21 cellular contexts compared by ENCODE assay signal in the genomic region with DNA sequence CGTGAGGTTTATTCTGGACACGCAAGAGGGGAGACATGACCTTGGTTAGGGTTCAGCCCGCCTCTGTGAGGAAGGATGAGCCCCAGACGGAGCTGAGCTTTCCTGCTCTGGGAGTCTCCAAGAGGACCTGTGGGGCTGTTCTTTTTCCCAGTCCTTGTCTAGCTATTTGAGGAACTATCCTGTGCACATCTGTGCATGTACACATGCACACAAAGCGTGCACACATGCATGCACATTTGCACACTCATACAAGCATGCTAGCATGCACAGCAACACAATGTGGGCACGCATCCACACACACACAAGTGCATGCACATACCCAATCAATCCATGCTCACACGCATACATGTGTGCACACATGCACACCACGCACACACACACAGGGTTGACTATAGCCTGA. TPM values are rescaled to one million over a fixed set of nuclear protein-coding genes. Genes with fewer than 3 reads are reported as not detected.
DNase-seq lines count a peak whose midpoint lies in the region; ATAC-seq, FAIRE-seq and TF ChIP-seq lines count a peak whose summit lies in the region.
"Had no signal": no experiment of that assay in that cellular context is flagged by ENCODE, and none has a peak within 500 bp of the region (broad histone marks: within the 10 kb centered on the region; RNA-seq: fewer than 3 reads in every experiment).

No MANE protein-coding gene starts in this region.

- no peak for TF ChIP-seq CTCF in bronchial epithelial cell (IDR thresholded peaks at IDR 0.05; ENCODE audit: insufficient read depth, low read length, severe bottlenecking)

- H3K18ac ChIP-seq in neuronal stem cell (ENCODE audit: low read length): no peak overlapping the region

- no peak for ATAC-seq in GM19351 (IDR thresholded peaks at IDR 0.05; ENCODE audit: unreplicated experiment)
- ATAC-seq: A549; CD8-positive, alpha-beta T cell; HCT116 had no signal

- H3K9me3 Mint-ChIP-seq in activated CD4-positive, alpha-beta memory T cell treated with anti-CD3 and anti-CD28 coated beads, Interleukin-2, amount 10 ng/mL, durations not matched to agents 7 days and 5 days: no peaks in the 10 kb centered on the region
- H3K9me3 Mint-ChIP-seq: CD8-positive, alpha-beta T cell had no signal

- no peaks in the 10 kb centered on the region for H3K36me3 ChIP-seq in BLaER1
- no peaks in the 10 kb centered on the region for H3K36me3 ChIP-seq in bronchial epithelial cell (ENCODE audit: control insufficient read depth, insufficient read depth, low read length)
- no peaks in the 10 kb centered on the region for H3K36me3 ChIP-seq in neuronal stem cell (replicated peaks in 1 of 2; ENCODE audit: control insufficient read depth in 2 of 2, insufficient read depth in 2 of 2, low read length in 2 of 2)
- H3K36me3 ChIP-seq: BE2C had no signal

- no peak overlapping the region for H3K23ac ChIP-seq in neuronal stem cell (ENCODE audit: low read depth, low read length, poor library complexity)

- no peak overlapping the region for H2BK5ac ChIP-seq in neuronal stem cell (ENCODE audit: low read length)

- no peaks in the 10 kb centered on the region for H3K79me1 ChIP-seq in neuronal stem cell (ENCODE audit: low read depth, low read length)

- no peak overlapping the region for H3K27ac Mint-ChIP-seq in activated CD4-positive, alpha-beta memory T cell treated with anti-CD3 and anti-CD28 coated beads, Interleukin-2, amount 10 ng/mL, durations not matched to agents 7 days and 5 days
- H3K27ac Mint-ChIP-seq: CD8-positive, alpha-beta T cell had no signal

- H3K27me3 ChIP-seq in BLaER1 (no peaks in the 10 kb centered on the region), bronchial epithelial cell (ENCODE audit: control insufficient read depth, insufficient read depth, low read length) (no peaks in the 10 kb centered on the region), neuronal stem cell (ENCODE audit: control insufficient read depth in 3 of 3, insufficient read depth in 3 of 3, low read depth in 1 of 3, low read length in 3 of 3) (no peaks in the 10 kb centered on the region)
- H3K27me3 ChIP-seq: BE2C had no signal

- peak; percentile 13 for FAIRE-seq in GM12891 (lab: Jason Lieb, UNC)
- peak; percentile 77 for FAIRE-seq in bronchial epithelial cell (lab: Jason Lieb, UNC)
- FAIRE-seq: A549, G401.6, GM18507 had no signal

- peaks cover 19% of the 10 kb centered on the region for H3K4me1 ChIP-seq in BLaER1
- H3K4me1 ChIP-seq in neuronal stem cell (ENCODE audit: control insufficient read depth in 2 of 2, insufficient read depth in 1 of 2, low read depth in 1 of 2, low read length in 2 of 2): peaks cover 3 to 5% of the 10 kb centered on the region in 2 donors
- H3K4me1 ChIP-seq: A549, BE2C, Caco-2 had no signal

- H3K14ac ChIP-seq in neuronal stem cell (ENCODE audit: low read length): peak overlapping the region; percentile 76

- H3K9me3 ChIP-seq in BLaER1: no peaks in the 10 kb centered on the region
- H3K9me3 ChIP-seq in neuronal stem cell (replicated peaks in 1 of 2; ENCODE audit: control insufficient read depth in 2 of 2, insufficient read depth in 1 of 2, low read depth in 1 of 2, low read length in 2 of 2): peaks cover 0 to 2% of the 10 kb centered on the region in 2 donors
- H3K9me3 ChIP-seq: BE2C, Caco-2 had no signal

- H3K27ac ChIP-seq in BLaER1: peak overlapping the region; percentile 13; the same call in 1 of the 2 replicates
- H3K27ac ChIP-seq in neuronal stem cell (replicated peaks; ENCODE audit: low read length): no peak overlapping the region
- H3K27ac ChIP-seq: A549, C4-2B, GM23248 had no signal

- H4K8ac ChIP-seq in neuronal stem cell (ENCODE audit: low read depth, low read length): no peak overlapping the region

- no peak overlapping the region for H2BK120ac ChIP-seq in neuronal stem cell (ENCODE audit: low read depth, low read length)

- POLR2A ChIA-PET in activated CD4-positive, alpha-beta memory T cell treated with anti-CD3 and anti-CD28 coated beads, Interleukin-2, amount 10 ng/mL, durations not matched to agents 7 days and 5 days (lab: Charles Lee): no interaction called here

- H3K4me2 ChIP-seq in BLaER1: peak overlapping the region; percentile 17; the same call in 1 of the 2 replicates
- no peak overlapping the region for H3K4me2 ChIP-seq in neuronal stem cell (ENCODE audit: insufficient read depth, low read length, poor library complexity, severe bottlenecking)
- H3K4me2 ChIP-seq: A549 had no signal

- no peak overlapping the region for H2BK15ac ChIP-seq in neuronal stem cell (ENCODE audit: low read length)

- H3K4me3 ChIP-seq in BLaER1: no peak overlapping the region
- H3K4me3 ChIP-seq in bronchial epithelial cell (ENCODE audit: low read depth, low read length): no peak overlapping the region
- peak overlapping the region in 1 of 2 donors; percentile 33 for H3K4me3 ChIP-seq in neuronal stem cell (ENCODE audit: low read length in 2 of 2)
- H3K4me3 ChIP-seq: A549, GM23248 had no signal

- H3K27me3 Mint-ChIP-seq in activated CD4-positive, alpha-beta memory T cell treated with anti-CD3 and anti-CD28 coated beads, Interleukin-2, amount 10 ng/mL, durations not matched to agents 7 days and 5 days: peaks cover 2% of the 10 kb centered on the region

- no peak overlapping the region for H3K4ac ChIP-seq in neuronal stem cell (ENCODE audit: low read length)

- H2AFZ ChIP-seq in neuronal stem cell (ENCODE audit: low read length): no peak overlapping the region
- H2AFZ ChIP-seq: GM23248 had no signal

- no peaks in the 10 kb centered on the region for H4K20me1 ChIP-seq in BLaER1

- TF ChIP-seq POLR2A in GM12891 (IDR thresholded peaks at IDR 0.05; ENCODE audit: low read depth, low read length): no peak

- no peak overlapping the region for H2BK12ac ChIP-seq in neuronal stem cell (ENCODE audit: low read length)

- H3K9ac ChIP-seq in BLaER1: no peak overlapping the region
- peak overlapping the region; percentile 32 for H3K9ac ChIP-seq in neuronal stem cell (ENCODE audit: low read depth, low read length, poor library complexity)
- H3K9ac ChIP-seq: GM23248 had no signal

- no peak overlapping the region for H3K4me3 Mint-ChIP-seq in activated CD4-positive, alpha-beta memory T cell treated with anti-CD3 and anti-CD28 coated beads, Interleukin-2, amount 10 ng/mL, durations not matched to agents 7 days and 5 days
- H3K4me3 Mint-ChIP-seq: CD4-positive, CD25-positive, alpha-beta regulatory T cell; CD8-positive, alpha-beta T cell had no signal

- DNase-seq in GM12891 (ENCODE audit: insufficient read length, low spot score): no peak
- no peak for DNase-seq in bronchial epithelial cell (ENCODE audit: low read depth)
- no peak for DNase-seq in neuronal stem cell (ENCODE audit: low spot score)
- no peak for DNase-seq in globus pallidus (ENCODE audit: low spot score)
- DNase-seq in activated CD4-positive, alpha-beta memory T cell treated with anti-CD3 and anti-CD28 coated beads, Interleukin-2, amount 10 ng/mL, durations not matched to agents 7 days and 5 days: no peak
- DNase-seq: 8988T; AML-193; BE2C; Caco-2; CD4-positive, CD25-positive, alpha-beta regulatory T cell; CD8-positive, alpha-beta T cell; DMS153; DND-41; GM23248 had no signal

- no peak overlapping the region for H4K91ac ChIP-seq in neuronal stem cell (ENCODE audit: low read depth, low read length, poor library complexity)

- WGBS in neuronal stem cell (ENCODE audit: extremely low coverage in 2 of 2, insufficient read length in 2 of 2, insufficient replicate concordance in 1 of 2), 2 donors: no CpG with 5 or more reads among the region's 8 CpGs

- no peaks in the 10 kb centered on the region for H3K4me1 Mint-ChIP-seq in activated CD4-positive, alpha-beta memory T cell treated with anti-CD3 and anti-CD28 coated beads, Interleukin-2, amount 10 ng/mL, durations not matched to agents 7 days and 5 days

- H2AK5ac ChIP-seq in neuronal stem cell (ENCODE audit: low read depth, low read length): no peak overlapping the region

- CTCF ChIA-PET in activated CD4-positive, alpha-beta memory T cell treated with anti-CD3 and anti-CD28 coated beads, Interleukin-2, amount 10 ng/mL, durations not matched to agents 7 days and 5 days (lab: Charles Lee): interaction anchor here (1.7 kb wide), 1 partner anchor 8 kb away, joined by 4 read pairs; no protein-coding TSS in a partner anchor

- no peaks in the 10 kb centered on the region for H3K36me3 Mint-ChIP-seq in activated CD4-positive, alpha-beta memory T cell treated with anti-CD3 and anti-CD28 coated beads, Interleukin-2, amount 10 ng/mL, durations not matched to agents 7 days and 5 days (ENCODE audit: low read depth)
- H3K36me3 Mint-ChIP-seq: CD4-positive, CD25-positive, alpha-beta regulatory T cell; CD8-positive, alpha-beta T cell had no signal

TF ChIP-seq in GM12891, 5 proteins besides CTCF, POLR2A, EP300 and RAD21:
- no peak for TF ChIP-seq POLR2AphosphoS5 (IDR thresholded peaks at IDR 0.05; ENCODE audit: low read depth, low read length)
- no peak for TF ChIP-seq TAF1 (IDR thresholded peaks at IDR 0.05; ENCODE audit: low read depth, low read length)
- TF ChIP-seq SPI1 (IDR thresholded peaks at IDR 0.05; ENCODE audit: low read depth, low read length): no peak
- TF ChIP-seq POU2F2 (IDR thresholded peaks at IDR 0.05; ENCODE audit: low read depth, low read length): no peak
- no peak for TF ChIP-seq PAX5 (IDR thresholded peaks at IDR 0.05; ENCODE audit: insufficient read depth, low read length, severe bottlenecking)
TF ChIP-seq in GM12891: peak in this region for 0.

RNA-seq across cellular contexts. Expression of gene ABCC6, which starts 40.4 kb away (rescaled TPM):
- 0.04 TPM for polyA plus RNA-seq in GM12891 (2012; ENCODE audit: low read depth, missing spikeins)
- total RNA-seq in bronchial epithelial cell: under 0.01 TPM in 1 of 2 replicates, not detected in the other
- polyA plus RNA-seq in neuronal stem cell (2013, experiment 1 of 2): 3.5 TPM
- 3.7 TPM for polyA plus RNA-seq in neuronal stem cell (2013, experiment 2 of 2)
- under 1 TPM in 1 of 2 experiments, not detected in 1; 0.05 TPM for total RNA-seq in activated CD4-positive, alpha-beta memory T cell treated with anti-CD3 and anti-CD28 coated beads, Interleukin-2, amount 10 ng/mL, durations not matched to agents 7 days and 5 days
- total RNA-seq: CD4-positive, CD25-positive, alpha-beta regulatory T cell; CD8-positive, alpha-beta T cell; GM23248 had no signal

RNA-seq across cellular contexts. Expression of gene NOMO3, which starts 49.4 kb away (rescaled TPM):
- 9.8 TPM for polyA plus RNA-seq in GM12891 (2012; ENCODE audit: low read depth, missing spikeins)
- total RNA-seq in bronchial epithelial cell: 27.1 and 31.1 TPM in 2 replicates
- 27.7 TPM for polyA plus RNA-seq in neuronal stem cell (2013, experiment 1 of 2)
- polyA plus RNA-seq in neuronal stem cell (2013, experiment 2 of 2): 28.7 TPM
- total RNA-seq in activated CD4-positive, alpha-beta memory T cell treated with anti-CD3 and anti-CD28 coated beads, Interleukin-2, amount 10 ng/mL, durations not matched to agents 7 days and 5 days: 10 to 100 TPM; 39.7 to 61.0 TPM
